Comparison of ENCODE assay signal across 3 cellular contexts in genomic region chr11:44963071-44963575, GRCh38.
TF ChIP-seq lines count a peak whose summit lies in the region.

No MANE protein-coding gene starts in this region.

TF ChIP-seq in SK-N-SH, 30 proteins besides CTCF, POLR2A, EP300 and RAD21 (continued from another document):
- TF ChIP-seq SMC3 (IDR thresholded peaks at IDR 0.05; ENCODE audit: low read depth, low read length) (no peak), FOXJ3 (CRISPR knock-in tag; IDR thresholded peaks at IDR 0.05) (no peak), NFIC (IDR thresholded peaks at IDR 0.05; ENCODE audit: borderline replicate concordance) (no peak), PBX3 (IDR thresholded peaks at IDR 0.05) (no peak), ZBTB33 (IDR thresholded peaks at IDR 0.05; ENCODE audit: borderline replicate concordance, low read depth) (no peak), NRF1 (IDR thresholded peaks at IDR 0.05; ENCODE audit: low read depth, low read length) (no peak), TCF12 (IDR thresholded peaks at IDR 0.05) (no peak)
- TF ChIP-seq, protein P1, sequence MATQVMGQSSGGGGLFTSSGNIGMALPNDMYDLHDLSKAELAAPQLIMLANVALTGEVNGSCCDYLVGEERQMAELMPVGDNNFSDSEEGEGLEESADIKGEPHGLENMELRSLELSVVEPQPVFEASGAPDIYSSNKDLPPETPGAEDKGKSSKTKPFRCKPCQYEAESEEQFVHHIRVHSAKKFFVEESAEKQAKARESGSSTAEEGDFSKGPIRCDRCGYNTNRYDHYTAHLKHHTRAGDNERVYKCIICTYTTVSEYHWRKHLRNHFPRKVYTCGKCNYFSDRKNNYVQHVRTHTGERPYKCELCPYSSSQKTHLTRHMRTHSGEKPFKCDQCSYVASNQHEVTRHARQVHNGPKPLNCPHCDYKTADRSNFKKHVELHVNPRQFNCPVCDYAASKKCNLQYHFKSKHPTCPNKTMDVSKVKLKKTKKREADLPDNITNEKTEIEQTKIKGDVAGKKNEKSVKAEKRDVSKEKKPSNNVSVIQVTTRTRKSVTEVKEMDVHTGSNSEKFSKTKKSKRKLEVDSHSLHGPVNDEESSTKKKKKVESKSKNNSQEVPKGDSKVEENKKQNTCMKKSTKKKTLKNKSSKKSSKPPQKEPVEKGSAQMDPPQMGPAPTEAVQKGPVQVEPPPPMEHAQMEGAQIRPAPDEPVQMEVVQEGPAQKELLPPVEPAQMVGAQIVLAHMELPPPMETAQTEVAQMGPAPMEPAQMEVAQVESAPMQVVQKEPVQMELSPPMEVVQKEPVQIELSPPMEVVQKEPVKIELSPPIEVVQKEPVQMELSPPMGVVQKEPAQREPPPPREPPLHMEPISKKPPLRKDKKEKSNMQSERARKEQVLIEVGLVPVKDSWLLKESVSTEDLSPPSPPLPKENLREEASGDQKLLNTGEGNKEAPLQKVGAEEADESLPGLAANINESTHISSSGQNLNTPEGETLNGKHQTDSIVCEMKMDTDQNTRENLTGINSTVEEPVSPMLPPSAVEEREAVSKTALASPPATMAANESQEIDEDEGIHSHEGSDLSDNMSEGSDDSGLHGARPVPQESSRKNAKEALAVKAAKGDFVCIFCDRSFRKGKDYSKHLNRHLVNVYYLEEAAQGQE (IDR thresholded peaks at IDR 0.05; ENCODE audit: low read depth, low read length) = no peak

TF ChIP-seq in SK-N-SH treated with all-trans-retinoic acid at 6 μM for 48 hours, 23 proteins besides CTCF, POLR2A, EP300 and RAD21 (continued from another document):
- TF ChIP-seq, protein P2, sequence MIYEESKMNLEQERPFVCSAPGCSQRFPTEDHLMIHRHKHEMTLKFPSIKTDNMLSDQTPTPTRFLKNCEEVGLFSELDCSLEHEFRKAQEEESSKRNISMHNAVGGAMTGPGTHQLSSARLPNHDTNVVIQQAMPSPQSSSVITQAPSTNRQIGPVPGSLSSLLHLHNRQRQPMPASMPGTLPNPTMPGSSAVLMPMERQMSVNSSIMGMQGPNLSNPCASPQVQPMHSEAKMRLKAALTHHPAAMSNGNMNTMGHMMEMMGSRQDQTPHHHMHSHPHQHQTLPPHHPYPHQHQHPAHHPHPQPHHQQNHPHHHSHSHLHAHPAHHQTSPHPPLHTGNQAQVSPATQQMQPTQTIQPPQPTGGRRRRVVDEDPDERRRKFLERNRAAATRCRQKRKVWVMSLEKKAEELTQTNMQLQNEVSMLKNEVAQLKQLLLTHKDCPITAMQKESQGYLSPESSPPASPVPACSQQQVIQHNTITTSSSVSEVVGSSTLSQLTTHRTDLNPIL (CRISPR knock-in tag; IDR thresholded peaks at IDR 0.05; ENCODE audit: low read depth) = no peak
- TF ChIP-seq, protein P3, sequence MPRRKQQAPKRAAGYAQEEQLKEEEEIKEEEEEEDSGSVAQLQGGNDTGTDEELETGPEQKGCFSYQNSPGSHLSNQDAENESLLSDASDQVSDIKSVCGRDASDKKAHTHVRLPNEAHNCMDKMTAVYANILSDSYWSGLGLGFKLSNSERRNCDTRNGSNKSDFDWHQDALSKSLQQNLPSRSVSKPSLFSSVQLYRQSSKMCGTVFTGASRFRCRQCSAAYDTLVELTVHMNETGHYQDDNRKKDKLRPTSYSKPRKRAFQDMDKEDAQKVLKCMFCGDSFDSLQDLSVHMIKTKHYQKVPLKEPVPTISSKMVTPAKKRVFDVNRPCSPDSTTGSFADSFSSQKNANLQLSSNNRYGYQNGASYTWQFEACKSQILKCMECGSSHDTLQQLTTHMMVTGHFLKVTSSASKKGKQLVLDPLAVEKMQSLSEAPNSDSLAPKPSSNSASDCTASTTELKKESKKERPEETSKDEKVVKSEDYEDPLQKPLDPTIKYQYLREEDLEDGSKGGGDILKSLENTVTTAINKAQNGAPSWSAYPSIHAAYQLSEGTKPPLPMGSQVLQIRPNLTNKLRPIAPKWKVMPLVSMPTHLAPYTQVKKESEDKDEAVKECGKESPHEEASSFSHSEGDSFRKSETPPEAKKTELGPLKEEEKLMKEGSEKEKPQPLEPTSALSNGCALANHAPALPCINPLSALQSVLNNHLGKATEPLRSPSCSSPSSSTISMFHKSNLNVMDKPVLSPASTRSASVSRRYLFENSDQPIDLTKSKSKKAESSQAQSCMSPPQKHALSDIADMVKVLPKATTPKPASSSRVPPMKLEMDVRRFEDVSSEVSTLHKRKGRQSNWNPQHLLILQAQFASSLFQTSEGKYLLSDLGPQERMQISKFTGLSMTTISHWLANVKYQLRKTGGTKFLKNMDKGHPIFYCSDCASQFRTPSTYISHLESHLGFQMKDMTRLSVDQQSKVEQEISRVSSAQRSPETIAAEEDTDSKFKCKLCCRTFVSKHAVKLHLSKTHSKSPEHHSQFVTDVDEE (CRISPR knock-in tag; IDR thresholded peaks at IDR 0.05) = no peak
- TF ChIP-seq ZC3H10 (CRISPR knock-in tag; IDR thresholded peaks at IDR 0.05) (no peak), ESRRG (CRISPR knock-in tag; IDR thresholded peaks at IDR 0.05) (no peak), OSR1 (CRISPR knock-in tag; IDR thresholded peaks at IDR 0.05) (no peak), GLIS3 (CRISPR knock-in tag; IDR thresholded peaks at IDR 0.05) (no peak), ZNF70 (CRISPR knock-in tag; IDR thresholded peaks at IDR 0.05) (no peak), ZNF565 (CRISPR knock-in tag; conservative IDR thresholded peaks at IDR 0.05; ENCODE audit: low read depth) (no peak), CSDC2 (CRISPR knock-in tag; IDR thresholded peaks at IDR 0.05) (no peak)
- TF ChIP-seq, protein P4, sequence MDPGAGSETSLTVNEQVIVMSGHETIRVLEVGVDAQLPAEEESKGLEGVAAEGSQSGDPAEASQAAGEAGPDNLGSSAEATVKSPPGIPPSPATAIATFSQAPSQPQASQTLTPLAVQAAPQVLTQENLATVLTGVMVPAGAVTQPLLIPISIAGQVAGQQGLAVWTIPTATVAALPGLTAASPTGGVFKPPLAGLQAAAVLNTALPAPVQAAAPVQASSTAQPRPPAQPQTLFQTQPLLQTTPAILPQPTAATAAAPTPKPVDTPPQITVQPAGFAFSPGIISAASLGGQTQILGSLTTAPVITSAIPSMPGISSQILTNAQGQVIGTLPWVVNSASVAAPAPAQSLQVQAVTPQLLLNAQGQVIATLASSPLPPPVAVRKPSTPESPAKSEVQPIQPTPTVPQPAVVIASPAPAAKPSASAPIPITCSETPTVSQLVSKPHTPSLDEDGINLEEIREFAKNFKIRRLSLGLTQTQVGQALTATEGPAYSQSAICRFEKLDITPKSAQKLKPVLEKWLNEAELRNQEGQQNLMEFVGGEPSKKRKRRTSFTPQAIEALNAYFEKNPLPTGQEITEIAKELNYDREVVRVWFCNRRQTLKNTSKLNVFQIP (CRISPR knock-in tag; IDR thresholded peaks at IDR 0.05; ENCODE audit: borderline replicate concordance, low read depth) = no peak

TF ChIP-seq in GM23338, 12 proteins besides CTCF, POLR2A, EP300 and RAD21 (continued from another document):
- TF ChIP-seq POLR2AphosphoS5 (IDR thresholded peaks at IDR 0.05; ENCODE audit: low read depth) (no peak), JUNB (IDR thresholded peaks at IDR 0.05; ENCODE audit: unreplicated experiment) (no peak), CREB1 (CRISPR knock-in tag; IDR thresholded peaks at IDR 0.05; ENCODE audit: low read depth) (no peak), ZNF331 (CRISPR knock-in tag; IDR thresholded peaks at IDR 0.05; ENCODE audit: low read depth) (no peak), EZH2phosphoT487 (IDR thresholded peaks at IDR 0.05; ENCODE audit: unreplicated experiment) (no peak), ZNF462 (CRISPR knock-in tag; IDR thresholded peaks at IDR 0.05) (no peak), EZH2 (IDR thresholded peaks at IDR 0.05; ENCODE audit: low read depth, unreplicated experiment) (no peak), ZNF114 (CRISPR knock-in tag; IDR thresholded peaks at IDR 0.05) (no peak), NANOG (IDR thresholded peaks at IDR 0.05; ENCODE audit: borderline replicate concordance) (no peak)
- TF ChIP-seq, protein P1 (IDR thresholded peaks at IDR 0.05; ENCODE audit: unreplicated experiment) = no peak
